Comparison of ENCODE assay signal across 3 cellular contexts in genomic region chr1:201122321-201123017, GRCh38.
TF ChIP-seq lines count a peak whose summit lies in the region.

No MANE protein-coding gene starts in this region.

TF ChIP-seq in HEK293, 187 proteins besides CTCF, POLR2A, EP300 and RAD21:
- TF ChIP-seq ZNF768 (tag by site-specific recombination; IDR thresholded peaks at IDR 0.05) = peak; percentile 60; the same call in 1 of the 2 replicates
- TF ChIP-seq ZSCAN18 (tag by site-specific recombination; IDR thresholded peaks at IDR 0.05) = no peak

TF ChIP-seq in H1, 55 proteins besides CTCF, POLR2A, EP300 and RAD21:
- TF ChIP-seq USF2 (IDR thresholded peaks at IDR 0.05; ENCODE audit: low read length) (no peak), KDM1A (IDR thresholded peaks at IDR 0.05; ENCODE audit: borderline replicate concordance, low read length) (peak; percentile 31; the same call in 1 of the 2 replicates), SUZ12 (IDR thresholded peaks at IDR 0.05; ENCODE audit: low read length) (no peak), BRCA1 (IDR thresholded peaks at IDR 0.05; ENCODE audit: low read depth, low read length) (no peak), RFX5 (IDR thresholded peaks at IDR 0.05; ENCODE audit: borderline replicate concordance, low read depth, low read length) (no peak), EGR1 (IDR thresholded peaks at IDR 0.05; ENCODE audit: borderline replicate concordance, low read depth, low read length) (no peak), GABPA (IDR thresholded peaks at IDR 0.05; ENCODE audit: borderline replicate concordance, insufficient read depth, low read length) (no peak), POLR2AphosphoS5 (IDR thresholded peaks at IDR 0.05; ENCODE audit: low read depth, low read length) (no peak)
TF ChIP-seq in H1: peak in this region for 1.

TF ChIP-seq in WTC11, 78 proteins besides CTCF, POLR2A, EP300 and RAD21:
- no peak for TF ChIP-seq GABPB1 (CRISPR knock-in tag; IDR thresholded peaks at IDR 0.05)
- no peak for TF ChIP-seq E2F5 (CRISPR knock-in tag; IDR thresholded peaks at IDR 0.05)
- TF ChIP-seq ZNF281 (CRISPR knock-in tag; IDR thresholded peaks at IDR 0.05) = no peak
- no peak for TF ChIP-seq IRF2 (CRISPR knock-in tag; IDR thresholded peaks at IDR 0.05; ENCODE audit: borderline replicate concordance, low read depth)
- TF ChIP-seq ZNF416 (CRISPR knock-in tag; IDR thresholded peaks at IDR 0.05) = no peak
- no peak for TF ChIP-seq NFYB (CRISPR knock-in tag; conservative IDR thresholded peaks at IDR 0.05; ENCODE audit: low read depth)
- TF ChIP-seq NR3C1 (CRISPR knock-in tag; conservative IDR thresholded peaks at IDR 0.05; ENCODE audit: low read depth) = no peak
- no peak for TF ChIP-seq ATF2 (CRISPR knock-in tag; IDR thresholded peaks at IDR 0.05; ENCODE audit: borderline replicate concordance, low read depth)
- TF ChIP-seq EMX1 (CRISPR knock-in tag; IDR thresholded peaks at IDR 0.05) = no peak
- TF ChIP-seq ZNF219 (CRISPR knock-in tag; IDR thresholded peaks at IDR 0.05; ENCODE audit: borderline replicate concordance) = no peak
TF ChIP-seq in WTC11: peak in this region for 0.
